ENCODE assay signal across 8 cellular contexts in genomic region chr6:24718449-24719124, GRCh38. TPM values are rescaled to one million over a fixed set of nuclear protein-coding genes. Genes with fewer than 3 reads are reported as not detected.
A peak's percentile ranks its signal among the peaks of the same experiment; 100 is the strongest.
DNase-seq lines count a peak whose midpoint lies in the region; ATAC-seq and TF ChIP-seq lines count a peak whose summit lies in the region.

No MANE protein-coding gene starts in this region.

- H3K36me3 Mint-ChIP-seq in T-cell = peaks cover 42% of the 10 kb centered on the region

- H3K36me3 ChIP-seq in H7 (replicated peaks; ENCODE audit: control insufficient read depth, insufficient read depth, low read length) = peaks cover 20% of the 10 kb centered on the region

- CTCF ChIA-PET in T-cell (lab: Charles Lee) = interaction anchor here in 1 of 2 donors (0.6 to 1.2 kb wide), 5 partner anchors 52 to 352 kb away, joined by 3 to 5 read pairs (median 3); partner anchors contain the start of genes ACOT13 and TDP2

- ATAC-seq in T-cell (replicated peaks in 1 of 4) (no peak), GM19397 (IDR thresholded peaks at IDR 0.05; ENCODE audit: unreplicated experiment) (no peak), GM19023 (IDR thresholded peaks at IDR 0.05; ENCODE audit: unreplicated experiment) (no peak), GM21515 (IDR thresholded peaks at IDR 0.05; ENCODE audit: unreplicated experiment) (no peak)

- H3K27ac Mint-ChIP-seq in T-cell = peak overlapping the region; percentile 98 to 100

- H3K9me3 Mint-ChIP-seq in T-cell = no peaks in the 10 kb centered on the region

- DNase-seq in H7 (no peak), T-cell (no peak), fibroblast of mammary gland (ENCODE audit: low read depth) (no peak), skeletal muscle cell (ENCODE audit: low read depth) (no peak), SKM-1 treated with dmso at 0.1 percent for 144 hours (lab: John Stamatoyannopoulos, UW; ENCODE audit: unreplicated experiment) (no peak)

- H3K4me3 ChIP-seq in H7 (ENCODE audit: insufficient read depth, low read depth, low read length) (peak overlapping the region; percentile 99), fibroblast of mammary gland (ENCODE audit: control insufficient read depth, low read depth, low read length) (peak overlapping the region; percentile 82), skeletal muscle cell (ENCODE audit: low read depth, low read length) (peak overlapping the region; percentile 99)

- H3K27me3 Mint-ChIP-seq in T-cell = no peaks in the 10 kb centered on the region

- no peaks in the 10 kb centered on the region for H3K27me3 ChIP-seq in H7 (ENCODE audit: control insufficient read depth, insufficient read depth, low read length)

- peaks cover 58 to 69% (median 58%) of the 10 kb centered on the region in 3 donors for H3K4me1 Mint-ChIP-seq in T-cell

- POLR2A ChIA-PET in T-cell (lab: Charles Lee) = interaction anchor here (0.6 to 1.0 kb wide), 14 partner anchors 9 to 1614 kb away, joined by 3 to 10 read pairs (median 4); no protein-coding TSS in a partner anchor

- peak overlapping the region; percentile 81 to 100 (median 92) for H3K4me3 Mint-ChIP-seq in T-cell

- no peak for TF ChIP-seq CTCF in fibroblast of mammary gland (conservative IDR thresholded peaks at IDR 0.05; ENCODE audit: control insufficient read depth, insufficient read depth, low read depth, low read length)

RNA-seq across cellular contexts. Expression of gene C6orf62, which starts 0.4 kb away (rescaled TPM):
- 80.2 and 83.3 TPM in 2 replicates for total RNA-seq in H7 (2014; rRNA removed; shearing (Covaris generic))
- total RNA-seq in T-cell = 100 to 1,000 TPM; 114 to 146 (median 135) TPM

RNA-seq across cellular contexts. Expression of gene ACOT13, which starts 51.7 kb away (rescaled TPM):
- total RNA-seq in H7 (2014; rRNA removed; shearing (Covaris generic)) = 6.7 and 12.4 TPM in 2 replicates
- total RNA-seq in T-cell = 10 to 100 TPM in 2 of 5 donors, 1 to 10 TPM in 3; 4.2 to 10.9 (median 9.5) TPM

RNA-seq across cellular contexts. Expression of gene TDP2, which starts 51.9 kb away (rescaled TPM):
- total RNA-seq in H7 (2014; rRNA removed; shearing (Covaris generic)) = 15.6 and 15.7 TPM in 2 replicates
- total RNA-seq in T-cell = 10 to 100 TPM; 45.7 to 56.5 (median 50.8) TPM

RNA-seq across cellular contexts. Expression of gene GMNN, which starts 56.1 kb away (rescaled TPM):
- total RNA-seq in H7 (2014; rRNA removed; shearing (Covaris generic)) = 75.3 and 91.8 TPM in 2 replicates
- total RNA-seq in T-cell = 10 to 100 TPM in 2 of 5 donors, 1 to 10 TPM in 3; 5.7 to 12.3 (median 6.1) TPM
